Comparison of ENCODE assay signal across 35 cellular contexts in the genomic region with DNA sequence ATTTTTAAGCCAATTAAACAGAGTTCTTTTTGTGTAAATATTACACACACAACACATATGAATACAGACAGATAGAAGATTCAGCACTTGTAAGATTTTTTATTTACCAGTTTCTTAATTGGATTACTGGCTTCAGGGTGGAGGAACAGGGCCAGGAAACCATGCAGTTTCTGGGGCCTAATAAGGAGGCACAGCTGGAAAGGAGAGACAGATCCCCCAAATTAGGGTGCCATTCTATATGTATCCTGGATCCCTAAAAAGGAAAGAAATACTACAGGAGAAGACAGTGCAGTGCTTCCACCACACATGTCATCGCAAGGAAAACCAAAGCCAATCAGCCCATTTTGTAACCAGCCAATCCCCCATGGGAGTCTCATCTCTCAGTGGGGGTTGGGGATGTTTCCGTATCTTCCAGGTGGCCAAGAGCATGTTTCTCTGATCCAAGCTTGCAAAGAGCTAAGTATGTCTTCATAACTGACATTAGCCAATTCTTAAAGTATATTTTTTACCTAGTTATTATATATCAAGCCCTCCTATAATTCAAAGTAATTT. TPM values are rescaled to one million over a fixed set of nuclear protein-coding genes. Genes with fewer than 3 reads are reported as not detected.
"Had no signal": no experiment of that assay in that cellular context is flagged by ENCODE, and none has a peak within 500 bp of the region (broad histone marks: within the 10 kb centered on the region; RNA-seq: fewer than 3 reads in every experiment).

No MANE protein-coding gene starts in this region.

- H3K27ac Mint-ChIP-seq: activated B cell treated with CpG ODN at 0.5 μM for 24 hours; activated CD8-positive, alpha-beta T cell treated with anti-CD3 and anti-CD28 coated beads for 36 hours; activated naive CD8-positive, alpha-beta T cell treated with anti-CD3 and anti-CD28 coated beads for 36 hours; activated T-cell treated with anti-CD3 and anti-CD28 coated beads, Interleukin-2, amount 50 U/mL, for 72 hours; activated T-helper 17 cell treated with anti-CD3 and anti-CD28 coated beads, Interleukin-2, amount 50 U/mL, for 72 hours; T-helper 1 cell treated with Interleukin-12 subunit alpha and Interleukin-12 subunit beta and Interleukin-4 antibody, amounts not matched to agents 30 μg/mL and 1 μg/mL, for 36 hours; T-helper 2 cell treated with Interferon-gamma antibody and Interleukin-4, amounts not matched to agents 5 μg/mL and 100 μg/mL, for 36 hours had no signal

- H3K4me3 Mint-ChIP-seq: activated B cell treated with CpG ODN at 0.5 μM for 24 hours; activated CD8-positive, alpha-beta T cell treated with anti-CD3 and anti-CD28 coated beads for 36 hours; activated naive CD8-positive, alpha-beta T cell treated with anti-CD3 and anti-CD28 coated beads for 36 hours; activated T-cell treated with anti-CD3 and anti-CD28 coated beads, Interleukin-2, amount 50 U/mL, for 72 hours; activated T-helper 17 cell treated with anti-CD3 and anti-CD28 coated beads, Interleukin-2, amount 50 U/mL, for 72 hours; T-helper 1 cell treated with Interleukin-12 subunit alpha and Interleukin-12 subunit beta and Interleukin-4 antibody, amounts not matched to agents 30 μg/mL and 1 μg/mL, for 36 hours; T-helper 2 cell treated with Interferon-gamma antibody and Interleukin-4, amounts not matched to agents 5 μg/mL and 100 μg/mL, for 36 hours had no signal

- DNase-seq: activated B cell treated with CpG ODN at 0.5 μM for 24 hours; activated CD4-positive, alpha-beta T cell treated with anti-CD3 and anti-CD28 coated beads for 4 hours; activated CD4-positive, alpha-beta T cell treated with anti-CD3 and anti-CD28 coated beads, Interleukin-2, amount 50 U/mL, for 4 hours; activated CD4-positive, CD25-positive, alpha-beta regulatory T cell treated with anti-CD3 and anti-CD28 coated beads, Interleukin-2, amount 50 U/mL, for 72 hours; activated CD8-positive, alpha-beta T cell treated with anti-CD3 and anti-CD28 coated beads for 36 hours; activated effector memory CD4-positive, alpha-beta T cell treated with anti-CD3 and anti-CD28 coated beads, Interleukin-2, amount 50 U/mL, for 16 hours; activated naive CD4-positive, alpha-beta T cell; activated naive CD4-positive, alpha-beta T cell treated with anti-CD3 and anti-CD28 coated beads, Interleukin-2, amount 50 U/mL, for 16 hours; activated naive CD8-positive, alpha-beta T cell treated with anti-CD3 and anti-CD28 coated beads for 36 hours; activated T-cell treated with anti-CD3 and anti-CD28 coated beads, Interleukin-2, amount 50 U/mL, for 1 hour; activated T-cell treated with anti-CD3 and anti-CD28 coated beads, Interleukin-2, amount 50 U/mL, for 72 hours; amygdala; body of pancreas; cerebellar nuclear complex; NCI-H1105; NCI-H1436; NCI-H1694; NCI-H1930; NCI-H2081 treated with DMSO at 0.1 percent for 48 hours; NCI-H345; NCI-H524 treated with DMSO at 0.1 percent for 48 hours; PC-3; Peyer's patch; RPMI8226; SHP77 treated with DMSO at 0.1 percent for 48 hours; SK-N-SH had no signal

- H3K36me3 ChIP-seq: breast epithelium, Peyer's patch, SJSA1 had no signal

- H3K4me1 ChIP-seq: body of pancreas, breast epithelium, Peyer's patch, SJSA1 had no signal

- ATAC-seq: activated CD8-positive, alpha-beta T cell treated with anti-CD3 and anti-CD28 coated beads for 36 hours; activated T-cell treated with anti-CD3 and anti-CD28 coated beads, Interleukin-2, amount 50 U/mL, for 72 hours; activated T-helper 17 cell treated with anti-CD3 and anti-CD28 coated beads, Interleukin-2, amount 50 U/mL, for 72 hours; body of pancreas; PC-3 had no signal

- H3K36me3 Mint-ChIP-seq: activated naive CD8-positive, alpha-beta T cell treated with anti-CD3 and anti-CD28 coated beads for 36 hours had no signal

- H3K9ac ChIP-seq: SK-N-SH had no signal

- H3K9me3 ChIP-seq: body of pancreas, SK-N-SH had no signal

- H3K4me3 ChIP-seq: body of pancreas, breast epithelium, Peyer's patch, SJSA1 had no signal

- H3K27ac ChIP-seq: body of pancreas, breast epithelium, Peyer's patch, SJSA1 had no signal

- H3K9me2 ChIP-seq: SK-N-SH had no signal

- H3K27me3 ChIP-seq: body of pancreas, breast epithelium, Peyer's patch had no signal

- H3K4me2 ChIP-seq: SK-N-SH had no signal

- H3K4me1 Mint-ChIP-seq: activated B cell treated with CpG ODN at 0.5 μM for 24 hours; activated naive CD8-positive, alpha-beta T cell treated with anti-CD3 and anti-CD28 coated beads for 36 hours; activated T-helper 17 cell treated with anti-CD3 and anti-CD28 coated beads, Interleukin-2, amount 50 U/mL, for 72 hours had no signal

RNA-seq across cellular contexts. Expression of a gene that starts 15.8 kb away (rescaled TPM):
- total RNA-seq: activated B cell treated with CpG ODN at 0.5 μM for 24 hours; activated CD8-positive, alpha-beta memory T cell treated with anti-CD3 and anti-CD28 coated beads for 36 hours; activated CD8-positive, alpha-beta T cell treated with anti-CD3 and anti-CD28 coated beads for 36 hours; activated naive CD8-positive, alpha-beta T cell treated with anti-CD3 and anti-CD28 coated beads for 36 hours; activated T-cell treated with anti-CD3 and anti-CD28 coated beads, Interleukin-2, amount 50 U/mL, for 72 hours; activated T-helper 17 cell treated with anti-CD3 and anti-CD28 coated beads, Interleukin-2, amount 50 U/mL, for 72 hours; astrocyte; MCF 10A; NCI-H460; PC-3; SJSA1 had no signal
- polyA plus RNA-seq: SK-N-SH had no signal
